Comparison of ENCODE assay signal across 1 cellular context in the genomic region with DNA sequence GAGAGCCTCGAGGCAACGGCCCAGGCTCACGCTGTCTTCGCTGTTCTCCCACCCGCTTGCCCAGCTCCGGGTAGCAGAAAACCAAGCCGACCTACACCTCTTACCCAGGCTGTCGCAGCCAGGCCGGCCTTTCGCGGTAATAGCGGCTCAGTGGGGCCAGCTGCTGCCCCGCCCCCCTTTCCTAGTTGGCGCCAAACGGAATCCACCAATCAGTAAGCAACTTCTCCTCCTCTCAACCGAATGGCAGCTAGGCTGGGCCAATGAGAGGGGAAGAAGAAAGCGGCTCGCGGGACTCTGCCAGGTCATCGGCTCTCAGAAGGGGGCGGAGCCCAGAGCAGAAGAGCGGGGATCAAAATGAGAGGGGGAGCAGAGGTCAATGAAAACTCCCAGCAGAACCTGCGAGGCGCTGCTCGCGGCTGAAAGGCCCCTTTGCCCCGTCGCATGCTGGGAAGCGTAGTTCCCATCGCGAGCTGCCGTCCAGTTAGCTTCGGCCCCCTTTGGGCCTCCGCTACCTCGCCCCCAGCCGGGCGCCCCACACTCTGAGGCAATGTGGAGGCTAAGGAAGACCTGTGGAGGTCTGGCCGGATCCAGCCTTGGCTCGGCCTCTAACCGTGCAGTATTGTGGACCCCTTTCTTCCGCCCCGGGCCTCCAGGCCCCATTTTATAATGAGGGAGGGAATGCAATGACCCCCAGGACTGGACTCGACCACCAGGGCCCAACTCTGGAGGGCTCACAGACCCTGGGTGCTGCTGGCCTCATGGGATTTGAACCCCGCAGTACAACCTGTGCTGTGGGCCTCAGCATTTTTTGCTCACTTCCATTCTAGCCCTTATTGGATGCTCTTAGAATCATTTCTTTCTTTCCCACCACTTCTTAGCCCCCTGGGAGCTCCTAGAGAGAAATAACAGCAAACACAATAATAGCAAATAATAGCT.
A peak's percentile ranks its signal among the peaks of the same experiment; 100 is the strongest.
TF ChIP-seq lines count a peak whose summit lies in the region.

A gene (minus strand): TSS at position 152 of the 936 bp plus-strand sequence. CDS start 470 bp downstream, outside the sequence.

TF ChIP-seq in K562, 482 proteins besides CTCF, POLR2A, EP300 and RAD21 (continued from another document and continues in another):
- TF ChIP-seq, protein P1, sequence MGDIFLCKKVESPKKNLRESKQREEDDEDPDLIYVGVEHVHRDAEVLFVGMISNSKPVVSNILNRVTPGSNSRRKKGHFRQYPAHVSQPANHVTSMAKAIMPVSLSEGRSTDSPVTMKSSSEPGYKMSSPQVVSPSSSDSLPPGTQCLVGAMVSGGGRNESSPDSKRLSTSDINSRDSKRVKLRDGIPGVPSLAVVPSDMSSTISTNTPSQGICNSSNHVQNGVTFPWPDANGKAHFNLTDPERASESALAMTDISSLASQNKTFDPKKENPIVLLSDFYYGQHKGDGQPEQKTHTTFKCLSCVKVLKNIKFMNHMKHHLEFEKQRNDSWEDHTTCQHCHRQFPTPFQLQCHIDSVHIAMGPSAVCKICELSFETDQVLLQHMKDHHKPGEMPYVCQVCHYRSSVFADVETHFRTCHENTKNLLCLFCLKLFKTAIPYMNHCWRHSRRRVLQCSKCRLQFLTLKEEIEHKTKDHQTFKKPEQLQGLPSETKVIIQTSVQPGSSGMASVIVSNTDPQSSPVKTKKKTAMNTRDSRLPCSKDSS (IDR thresholded peaks at IDR 0.05; ENCODE audit: low read depth, partially characterized antibody): no peak
- TF ChIP-seq, protein P2, sequence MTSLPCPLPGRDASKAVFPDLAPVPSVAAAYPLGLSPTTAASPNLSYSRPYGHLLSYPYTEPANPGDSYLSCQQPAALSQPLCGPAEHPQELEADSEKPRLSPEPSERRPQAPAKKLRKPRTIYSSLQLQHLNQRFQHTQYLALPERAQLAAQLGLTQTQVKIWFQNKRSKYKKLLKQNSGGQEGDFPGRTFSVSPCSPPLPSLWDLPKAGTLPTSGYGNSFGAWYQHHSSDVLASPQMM (CRISPR knock-in tag; IDR thresholded peaks at IDR 0.05): no peak
- no peak for TF ChIP-seq MTA1 (IDR thresholded peaks at IDR 0.05; ENCODE audit: borderline replicate concordance)
- TF ChIP-seq, protein P3, sequence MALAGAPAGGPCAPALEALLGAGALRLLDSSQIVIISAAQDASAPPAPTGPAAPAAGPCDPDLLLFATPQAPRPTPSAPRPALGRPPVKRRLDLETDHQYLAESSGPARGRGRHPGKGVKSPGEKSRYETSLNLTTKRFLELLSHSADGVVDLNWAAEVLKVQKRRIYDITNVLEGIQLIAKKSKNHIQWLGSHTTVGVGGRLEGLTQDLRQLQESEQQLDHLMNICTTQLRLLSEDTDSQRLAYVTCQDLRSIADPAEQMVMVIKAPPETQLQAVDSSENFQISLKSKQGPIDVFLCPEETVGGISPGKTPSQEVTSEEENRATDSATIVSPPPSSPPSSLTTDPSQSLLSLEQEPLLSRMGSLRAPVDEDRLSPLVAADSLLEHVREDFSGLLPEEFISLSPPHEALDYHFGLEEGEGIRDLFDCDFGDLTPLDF (CRISPR knock-in tag; IDR thresholded peaks at IDR 0.05): peak; percentile 97
- TF ChIP-seq SIN3B (IDR thresholded peaks at IDR 0.05; ENCODE audit: low read depth): no peak
- peak; percentile 73; the same call in 1 of the 2 replicates for TF ChIP-seq RB1 (IDR thresholded peaks at IDR 0.05; ENCODE audit: low read depth)
- no peak for TF ChIP-seq CREB1 (IDR thresholded peaks at IDR 0.05)
- 0 out of 2 replicates have a peak, but pooled peaks have one; percentile 8 for TF ChIP-seq CREB1 (CRISPR knock-in tag; IDR thresholded peaks at IDR 0.05)
- TF ChIP-seq, protein P4, sequence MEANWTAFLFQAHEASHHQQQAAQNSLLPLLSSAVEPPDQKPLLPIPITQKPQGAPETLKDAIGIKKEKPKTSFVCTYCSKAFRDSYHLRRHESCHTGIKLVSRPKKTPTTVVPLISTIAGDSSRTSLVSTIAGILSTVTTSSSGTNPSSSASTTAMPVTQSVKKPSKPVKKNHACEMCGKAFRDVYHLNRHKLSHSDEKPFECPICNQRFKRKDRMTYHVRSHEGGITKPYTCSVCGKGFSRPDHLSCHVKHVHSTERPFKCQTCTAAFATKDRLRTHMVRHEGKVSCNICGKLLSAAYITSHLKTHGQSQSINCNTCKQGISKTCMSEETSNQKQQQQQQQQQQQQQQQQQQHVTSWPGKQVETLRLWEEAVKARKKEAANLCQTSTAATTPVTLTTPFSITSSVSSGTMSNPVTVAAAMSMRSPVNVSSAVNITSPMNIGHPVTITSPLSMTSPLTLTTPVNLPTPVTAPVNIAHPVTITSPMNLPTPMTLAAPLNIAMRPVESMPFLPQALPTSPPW (CRISPR knock-in tag; IDR thresholded peaks at IDR 0.05): peak; percentile 68
- TF ChIP-seq, protein P5, sequence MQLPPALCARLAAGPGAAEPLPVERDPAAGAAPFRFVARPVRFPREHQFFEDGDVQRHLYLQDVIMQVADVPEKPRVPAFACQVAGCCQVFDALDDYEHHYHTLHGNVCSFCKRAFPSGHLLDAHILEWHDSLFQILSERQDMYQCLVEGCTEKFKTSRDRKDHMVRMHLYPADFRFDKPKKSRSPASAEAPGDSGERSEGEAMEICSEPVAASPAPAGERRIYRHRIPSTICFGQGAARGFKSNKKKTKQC (CRISPR knock-in tag; IDR thresholded peaks at IDR 0.05): no peak
- peak; percentile 73; the same call in 1 of the 2 replicates for TF ChIP-seq ZBTB7A (IDR thresholded peaks at IDR 0.05; ENCODE audit: borderline replicate concordance, control insufficient read depth, low read depth, low read length)
- no peak for TF ChIP-seq MEF2D (tag; conservative IDR thresholded peaks at IDR 0.05; ENCODE audit: low read depth)
- TF ChIP-seq, protein P6, sequence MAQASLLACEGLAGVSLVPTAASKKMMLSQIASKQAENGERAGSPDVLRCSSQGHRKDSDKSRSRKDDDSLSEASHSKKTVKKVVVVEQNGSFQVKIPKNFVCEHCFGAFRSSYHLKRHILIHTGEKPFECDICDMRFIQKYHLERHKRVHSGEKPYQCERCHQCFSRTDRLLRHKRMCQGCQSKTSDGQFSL (CRISPR knock-in tag; IDR thresholded peaks at IDR 0.05): no peak
- TF ChIP-seq, protein P6 (tag; IDR thresholded peaks at IDR 0.05): peak in 1 of 2 experiments; percentile 53; a peak in 1 of 4 replicates
- no peak for TF ChIP-seq EWSR1 (IDR thresholded peaks at IDR 0.05; ENCODE audit: borderline replicate concordance, low read depth, partially characterized antibody)
- TF ChIP-seq, protein P7, sequence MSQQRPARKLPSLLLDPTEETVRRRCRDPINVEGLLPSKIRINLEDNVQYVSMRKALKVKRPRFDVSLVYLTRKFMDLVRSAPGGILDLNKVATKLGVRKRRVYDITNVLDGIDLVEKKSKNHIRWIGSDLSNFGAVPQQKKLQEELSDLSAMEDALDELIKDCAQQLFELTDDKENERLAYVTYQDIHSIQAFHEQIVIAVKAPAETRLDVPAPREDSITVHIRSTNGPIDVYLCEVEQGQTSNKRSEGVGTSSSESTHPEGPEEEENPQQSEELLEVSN (IDR thresholded peaks at IDR 0.05; ENCODE audit: borderline replicate concordance in 1 of 2, extremely low read depth in 1 of 2, insufficient read depth in 1 of 2, insufficient read length in 1 of 2, low read depth in 1 of 2, low read length in 1 of 2, poor library complexity in 1 of 2, severe bottlenecking in 1 of 2): peak in 1 of 2 experiments; percentile 63
- TF ChIP-seq NRF1 (conservative IDR thresholded peaks at IDR 0.05 in 1 of 2, IDR thresholded peaks at IDR 0.05 in 1 of 2): peak; percentile 64 to 68
- 0 out of 2 replicates have a peak, but pooled peaks have one; percentile 34 for TF ChIP-seq CXXC5 (CRISPR knock-in tag; IDR thresholded peaks at IDR 0.05)
- 0 out of 4 replicates have a peak, but pooled peaks of 1 of the 2 experiments have one; percentile 12 for TF ChIP-seq SRF (CRISPR knock-in tag; IDR thresholded peaks at IDR 0.05)
- TF ChIP-seq ZNF316 (IDR thresholded peaks at IDR 0.05): no peak
- no peak for TF ChIP-seq ZC3H11A (IDR thresholded peaks at IDR 0.05; ENCODE audit: low read depth, low read length)
- TF ChIP-seq TGIF2 (CRISPR knock-in tag; IDR thresholded peaks at IDR 0.05): no peak; the same call in 1 of the 2 replicates
- TF ChIP-seq, protein P8, sequence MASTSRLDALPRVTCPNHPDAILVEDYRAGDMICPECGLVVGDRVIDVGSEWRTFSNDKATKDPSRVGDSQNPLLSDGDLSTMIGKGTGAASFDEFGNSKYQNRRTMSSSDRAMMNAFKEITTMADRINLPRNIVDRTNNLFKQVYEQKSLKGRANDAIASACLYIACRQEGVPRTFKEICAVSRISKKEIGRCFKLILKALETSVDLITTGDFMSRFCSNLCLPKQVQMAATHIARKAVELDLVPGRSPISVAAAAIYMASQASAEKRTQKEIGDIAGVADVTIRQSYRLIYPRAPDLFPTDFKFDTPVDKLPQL (IDR thresholded peaks at IDR 0.05; ENCODE audit: extremely low read depth, insufficient read length): peak; percentile 24
- no peak for TF ChIP-seq ETV1 (tag; conservative IDR thresholded peaks at IDR 0.05; ENCODE audit: low read depth)
- TF ChIP-seq YY1 (IDR thresholded peaks at IDR 0.05; ENCODE audit: borderline replicate concordance in 1 of 3, control insufficient read depth in 1 of 3, extremely low read depth in 1 of 3, insufficient read depth in 3 of 3, insufficient read length in 1 of 3, insufficient replicate concordance in 2 of 3, low read depth in 1 of 3, low read length in 2 of 3): peak in 1 of 3 experiments; percentile 24
- TF ChIP-seq RCOR1 (IDR thresholded peaks at IDR 0.05; ENCODE audit: borderline replicate concordance in 1 of 2, low read depth in 2 of 2, low read length in 2 of 2): no peak
- TF ChIP-seq CBX8 (IDR thresholded peaks at IDR 0.05; ENCODE audit: borderline replicate concordance, extremely low read depth, low read depth, low read length, poor library complexity, severe bottlenecking): no peak
- TF ChIP-seq SMAD1 (IDR thresholded peaks at IDR 0.05; ENCODE audit: low read depth, low read length, partially characterized antibody): peak; percentile 30
- peak; percentile 56; the same call in 1 of the 2 replicates for TF ChIP-seq MXI1 (IDR thresholded peaks at IDR 0.05; ENCODE audit: low read depth, low read length)
- no peak for TF ChIP-seq BCOR (IDR thresholded peaks at IDR 0.05)
- TF ChIP-seq, protein P9, sequence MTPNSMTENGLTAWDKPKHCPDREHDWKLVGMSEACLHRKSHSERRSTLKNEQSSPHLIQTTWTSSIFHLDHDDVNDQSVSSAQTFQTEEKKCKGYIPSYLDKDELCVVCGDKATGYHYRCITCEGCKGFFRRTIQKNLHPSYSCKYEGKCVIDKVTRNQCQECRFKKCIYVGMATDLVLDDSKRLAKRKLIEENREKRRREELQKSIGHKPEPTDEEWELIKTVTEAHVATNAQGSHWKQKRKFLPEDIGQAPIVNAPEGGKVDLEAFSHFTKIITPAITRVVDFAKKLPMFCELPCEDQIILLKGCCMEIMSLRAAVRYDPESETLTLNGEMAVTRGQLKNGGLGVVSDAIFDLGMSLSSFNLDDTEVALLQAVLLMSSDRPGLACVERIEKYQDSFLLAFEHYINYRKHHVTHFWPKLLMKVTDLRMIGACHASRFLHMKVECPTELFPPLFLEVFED (CRISPR knock-in tag; conservative IDR thresholded peaks at IDR 0.05): no peak
- peak; percentile 45; the same call in 1 of the 2 replicates for TF ChIP-seq PML (IDR thresholded peaks at IDR 0.05; ENCODE audit: low read length)
- 0 out of 2 replicates have a peak, but pooled peaks have one; percentile 33 for TF ChIP-seq RNF2 (IDR thresholded peaks at IDR 0.05)
- TF ChIP-seq ZNF431 (CRISPR knock-in tag; IDR thresholded peaks at IDR 0.05): no peak
- no peak for TF ChIP-seq HIVEP1 (CRISPR knock-in tag; IDR thresholded peaks at IDR 0.05)
- peak; percentile 82 for TF ChIP-seq NEUROD1 (IDR thresholded peaks at IDR 0.05; ENCODE audit: borderline replicate concordance, low read depth, low read length, partially characterized antibody)
- TF ChIP-seq, protein P10, sequence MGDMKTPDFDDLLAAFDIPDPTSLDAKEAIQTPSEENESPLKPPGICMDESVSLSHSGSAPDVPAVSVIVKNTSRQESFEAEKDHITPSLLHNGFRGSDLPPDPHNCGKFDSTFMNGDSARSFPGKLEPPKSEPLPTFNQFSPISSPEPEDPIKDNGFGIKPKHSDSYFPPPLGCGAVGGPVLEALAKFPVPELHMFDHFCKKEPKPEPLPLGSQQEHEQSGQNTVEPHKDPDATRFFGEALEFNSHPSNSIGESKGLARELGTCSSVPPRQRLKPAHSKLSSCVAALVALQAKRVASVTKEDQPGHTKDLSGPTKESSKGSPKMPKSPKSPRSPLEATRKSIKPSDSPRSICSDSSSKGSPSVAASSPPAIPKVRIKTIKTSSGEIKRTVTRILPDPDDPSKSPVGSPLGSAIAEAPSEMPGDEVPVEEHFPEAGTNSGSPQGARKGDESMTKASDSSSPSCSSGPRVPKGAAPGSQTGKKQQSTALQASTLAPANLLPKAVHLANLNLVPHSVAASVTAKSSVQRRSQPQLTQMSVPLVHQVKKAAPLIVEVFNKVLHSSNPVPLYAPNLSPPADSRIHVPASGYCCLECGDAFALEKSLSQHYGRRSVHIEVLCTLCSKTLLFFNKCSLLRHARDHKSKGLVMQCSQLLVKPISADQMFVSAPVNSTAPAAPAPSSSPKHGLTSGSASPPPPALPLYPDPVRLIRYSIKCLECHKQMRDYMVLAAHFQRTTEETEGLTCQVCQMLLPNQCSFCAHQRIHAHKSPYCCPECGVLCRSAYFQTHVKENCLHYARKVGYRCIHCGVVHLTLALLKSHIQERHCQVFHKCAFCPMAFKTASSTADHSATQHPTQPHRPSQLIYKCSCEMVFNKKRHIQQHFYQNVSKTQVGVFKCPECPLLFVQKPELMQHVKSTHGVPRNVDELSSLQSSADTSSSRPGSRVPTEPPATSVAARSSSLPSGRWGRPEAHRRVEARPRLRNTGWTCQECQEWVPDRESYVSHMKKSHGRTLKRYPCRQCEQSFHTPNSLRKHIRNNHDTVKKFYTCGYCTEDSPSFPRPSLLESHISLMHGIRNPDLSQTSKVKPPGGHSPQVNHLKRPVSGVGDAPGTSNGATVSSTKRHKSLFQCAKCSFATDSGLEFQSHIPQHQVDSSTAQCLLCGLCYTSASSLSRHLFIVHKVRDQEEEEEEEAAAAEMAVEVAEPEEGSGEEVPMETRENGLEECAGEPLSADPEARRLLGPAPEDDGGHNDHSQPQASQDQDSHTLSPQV (IDR thresholded peaks at IDR 0.05): no peak; the same call in 1 of the 2 replicates
- no peak for TF ChIP-seq EZH2 (IDR thresholded peaks at IDR 0.05; ENCODE audit: borderline replicate concordance, low read depth, low read length)
- TF ChIP-seq HMGN3 (IDR thresholded peaks at IDR 0.05; ENCODE audit: borderline replicate concordance, extremely low read depth, insufficient read length, low read depth, low read length): no peak
- TF ChIP-seq DACH1 (IDR thresholded peaks at IDR 0.05; ENCODE audit: partially characterized antibody): peak; percentile 88
